17 cellular contexts compared by ENCODE assay signal in genomic region chr9:32954642-32955041, GRCh38. TPM values are rescaled to one million over a fixed set of nuclear protein-coding genes. Genes with fewer than 3 reads are reported as not detected.
A peak's percentile ranks its signal among the peaks of the same experiment; 100 is the strongest.
DNase-seq lines count a peak whose midpoint lies in the region; ATAC-seq, FAIRE-seq and TF ChIP-seq lines count a peak whose summit lies in the region.
"Had no signal": no experiment of that assay in that cellular context is flagged by ENCODE, and none has a peak within 500 bp of the region (broad histone marks: within the 10 kb centered on the region; RNA-seq: fewer than 3 reads in every experiment).

No MANE protein-coding gene starts in this region.

- peaks cover 0 to 4% (median 0%) of the 10 kb centered on the region in 4 donors for H3K9me3 ChIP-seq in tibial nerve
- H3K9me3 ChIP-seq: MG63, mucosa of descending colon, ovary, suprapubic skin had no signal

- FAIRE-seq in bronchial epithelial cell (lab: Jason Lieb, UNC): no peak
- FAIRE-seq: D721Med had no signal

- no peak overlapping the region for H3K27ac ChIP-seq in tibial nerve
- H3K27ac ChIP-seq: ovary, suprapubic skin had no signal

- 48 to 53% methylated on average over 6 of the region's 6 CpGs for WGBS in tibial nerve, 2 donors

- H3K4me1 ChIP-seq in tibial nerve: peaks cover 0 to 7% (median 0%) of the 10 kb centered on the region in 4 donors
- H3K4me1 ChIP-seq: suprapubic skin had no signal

- TF ChIP-seq CTCF in HFF-Myc (IDR thresholded peaks at IDR 0.05; ENCODE audit: low read depth, low read length, missing control alignments) (no peak), bronchial epithelial cell (IDR thresholded peaks at IDR 0.05; ENCODE audit: insufficient read depth, low read length, severe bottlenecking) (no peak), tibial nerve (IDR thresholded peaks at IDR 0.05) (no peak)

- no peaks in the 10 kb centered on the region for H3K36me3 ChIP-seq in bronchial epithelial cell (ENCODE audit: control insufficient read depth, insufficient read depth, low read length)
- peaks cover 0 to 20% (median 0%) of the 10 kb centered on the region in 3 donors for H3K36me3 ChIP-seq in tibial nerve
- H3K36me3 ChIP-seq: MG63, ovary had no signal

- TF ChIP-seq EP300 in tibial nerve (IDR thresholded peaks at IDR 0.05): no peak

- H3K4me3 ChIP-seq in HFF-Myc (replicated peaks; ENCODE audit: low read depth, low read length) (no peak overlapping the region), bronchial epithelial cell (ENCODE audit: low read depth, low read length) (no peak overlapping the region), tibial nerve (no peak overlapping the region)
- H3K4me3 ChIP-seq: MG63, mucosa of descending colon, ovary, suprapubic skin had no signal

- ATAC-seq in left lobe of liver (peak; percentile 78), HG02763 (IDR thresholded peaks at IDR 0.05; ENCODE audit: unreplicated experiment) (no peak)
- ATAC-seq: mucosa of descending colon had no signal

- no peaks in the 10 kb centered on the region for H3K27me3 ChIP-seq in bronchial epithelial cell (ENCODE audit: control insufficient read depth, insufficient read depth, low read length)
- no peaks in the 10 kb centered on the region for H3K27me3 ChIP-seq in tibial nerve
- H3K27me3 ChIP-seq: MG63, ovary, suprapubic skin had no signal

- DNase-seq in AG08395 (ENCODE audit: low spot score): peak; percentile 58
- DNase-seq in HFF-Myc (ENCODE audit: extremely low read depth, low read depth): peak; percentile 84
- peak; percentile 31 for DNase-seq in bronchial epithelial cell (ENCODE audit: low read depth)
- no peak for DNase-seq in left lobe of liver (ENCODE audit: low spot score)
- DNase-seq in kidney tubule cell (ENCODE audit: low spot score): no peak
- DNase-seq in NCI-H524 (lab: John Stamatoyannopoulos, UW): no peak
- DNase-seq in tibial nerve (ENCODE audit: low spot score in 2 of 2): no peak
- DNase-seq: ACHN; activated naive CD4-positive, alpha-beta T cell; MG63; mucosa of descending colon; NCI-H2107; ovary; stimulated activated CD4-positive, alpha-beta T cell treated with anti-CD3 and anti-CD28 coated beads, Interleukin-15, amount 100 ng/mL, for 24 hours had no signal

- no peak for TF ChIP-seq POLR2A in tibial nerve (IDR thresholded peaks at IDR 0.05)

RNA-seq across cellular contexts. Expression of gene APTX, which starts 46.8 kb away (rescaled TPM):
- total RNA-seq in bronchial epithelial cell: 66.6 and 67.5 TPM in 2 replicates
- 13.1 TPM for total RNA-seq in left lobe of liver
- 10 to 100 TPM; 22.8 to 48.7 (median 33.4) TPM for total RNA-seq in tibial nerve

Comparison
In these comparisons a context has a peak if more than half of its experiments do, and no peak if none do; other contexts are left out.
1. DNase-seq: peak in AG08395 (single experiment), HFF-Myc (single experiment) and bronchial epithelial cell (single experiment); none in left lobe of liver (single experiment), kidney tubule cell (single experiment), NCI-H524 (0 of 2) and tibial nerve (0 of 2).